Comparison of ENCODE assay signal across 18 cellular contexts in the genomic region with DNA sequence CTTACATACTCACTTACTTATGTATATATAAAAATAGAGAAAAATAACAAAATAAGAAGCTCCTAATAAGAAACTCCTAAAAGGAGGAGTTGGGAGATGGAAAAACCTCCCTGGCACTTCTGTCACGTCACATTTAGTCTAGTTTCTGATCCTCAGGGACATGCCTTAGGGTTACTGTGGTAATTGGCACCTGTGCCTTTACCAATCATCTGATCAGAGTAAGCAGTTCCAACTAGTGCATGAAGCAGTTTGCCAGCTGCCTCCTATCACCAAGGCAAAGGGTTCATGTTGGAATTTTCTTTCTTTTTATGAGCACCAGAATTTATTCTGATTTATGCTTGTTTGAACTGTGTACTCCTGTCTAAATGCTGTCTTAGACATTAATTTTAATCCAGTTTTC.
"Had no signal": no experiment of that assay in that cellular context is flagged by ENCODE, and none has a peak within 500 bp of the region (broad histone marks: within the 10 kb centered on the region; RNA-seq: fewer than 3 reads in every experiment).

No MANE protein-coding gene starts in this region.

- H3K27ac Mint-ChIP-seq: activated naive CD4-positive, alpha-beta T cell treated with anti-CD3 and anti-CD28 coated beads, Interleukin-2, amount 10 ng/mL, durations not matched to agents 7 days and 5 days; natural killer cell treated with Interleukin-12 subunit alpha and Interleukin-12 subunit beta and Interleukin-15 and Interleukin-18, amount 100 ng/mL, for 72 hours had no signal

- H3K4me3 Mint-ChIP-seq: activated naive CD4-positive, alpha-beta T cell treated with anti-CD3 and anti-CD28 coated beads, Interleukin-2, amount 10 ng/mL, durations not matched to agents 7 days and 5 days; natural killer cell treated with Interleukin-12 subunit alpha and Interleukin-12 subunit beta and Interleukin-15 and Interleukin-18, amount 100 ng/mL, for 72 hours had no signal

- H3K36me3 Mint-ChIP-seq: natural killer cell treated with Interleukin-12 subunit alpha and Interleukin-12 subunit beta and Interleukin-15 and Interleukin-18, amount 100 ng/mL, for 72 hours had no signal

- H3K36me3 ChIP-seq: ascending aorta, gastroesophageal sphincter, heart right ventricle, neutrophil, tibial nerve, WERI-Rb-1 had no signal

- H3K4me3 ChIP-seq: ascending aorta, coronary artery, gastroesophageal sphincter, heart right ventricle, tibial nerve had no signal

- H3K27ac ChIP-seq: ascending aorta, coronary artery, gastroesophageal sphincter, neutrophil, tibial nerve, WERI-Rb-1 had no signal

- H3K27me3 ChIP-seq: ascending aorta, gastroesophageal sphincter, heart right ventricle, neutrophil, tibial nerve had no signal

- H3K9me3 Mint-ChIP-seq: activated naive CD4-positive, alpha-beta T cell treated with anti-CD3 and anti-CD28 coated beads, Interleukin-2, amount 10 ng/mL, durations not matched to agents 7 days and 5 days; natural killer cell treated with Interleukin-12 subunit alpha and Interleukin-12 subunit beta and Interleukin-15 and Interleukin-18, amount 100 ng/mL, for 72 hours had no signal

- ATAC-seq: gastroesophageal sphincter; natural killer cell treated with Interleukin-12 subunit alpha and Interleukin-12 subunit beta and Interleukin-15 and Interleukin-18, amount 100 ng/mL, for 72 hours; stimulated activated naive CD8-positive, alpha-beta T cell treated with anti-CD3 and anti-CD28 coated beads, Interleukin-15, Interleukin-2, amounts not matched to agents 100 U/mL and 50 U/mL, for 24 hours had no signal

- H3K9me3 ChIP-seq: ascending aorta, gastroesophageal sphincter, heart right ventricle, neutrophil, tibial nerve had no signal

- DNase-seq: activated CD4-positive, alpha-beta T cell treated with anti-CD3 and anti-CD28 coated beads for 1 hour; activated CD8-positive, alpha-beta memory T cell treated with anti-CD3 and anti-CD28 coated beads for 24 hours; activated CD8-positive, alpha-beta memory T cell treated with anti-CD3 and anti-CD28 coated beads, Interleukin-2, amount 50 U/mL, for 48 hours; activated effector memory CD4-positive, alpha-beta T cell treated with Interleukin-2 at 50 U/mL for 16 hours; activated naive CD4-positive, alpha-beta T cell treated with anti-CD3 and anti-CD28 coated beads, Interleukin-2, amount 10 ng/mL, durations not matched to agents 7 days and 5 days; activated T-cell treated with anti-CD3 and anti-CD28 coated beads, Interleukin-2, amount 50 U/mL, for 48 hours; heart right ventricle; mesendoderm; stimulated activated CD4-positive, alpha-beta T cell treated with anti-CD3 and anti-CD28 coated beads, Interleukin-2, amount 100 ng/mL, for 24 hours; stimulated activated naive CD8-positive, alpha-beta T cell treated with anti-CD3 and anti-CD28 coated beads, Interleukin-15, Interleukin-2, amounts not matched to agents 100 U/mL and 50 U/mL, for 24 hours; T-helper 2 cell; WERI-Rb-1 had no signal

- H3K4me1 ChIP-seq: ascending aorta, gastroesophageal sphincter, tibial nerve had no signal
